Comparison of ENCODE assay signal across 16 cellular contexts in genomic region chr14:25120261-25120660, GRCh38.
"Had no signal": no experiment of that assay in that cellular context is flagged by ENCODE, and none has a peak within 500 bp of the region (broad histone marks: within the 10 kb centered on the region; RNA-seq: fewer than 3 reads in every experiment).

No MANE protein-coding gene starts in this region.

- H3K27ac ChIP-seq: coronary artery, esophagus squamous epithelium, foreskin keratinocyte had no signal

- H3K27me3 ChIP-seq: esophagus squamous epithelium, foreskin keratinocyte, right atrium auricular region had no signal

- H3K9me3 ChIP-seq: esophagus squamous epithelium, right atrium auricular region had no signal

- H3K4me1 ChIP-seq: foreskin keratinocyte had no signal

- H3K36me3 ChIP-seq: esophagus squamous epithelium, right atrium auricular region had no signal

- DNase-seq: activated CD4-positive, alpha-beta T cell treated with anti-CD3 and anti-CD28 coated beads for 1 hour; activated gamma-delta T cell treated with Interleukin-2 at 50 U/mL for 16 hours; activated T-cell treated with anti-CD3 and anti-CD28 coated beads, Interleukin-2, amount 50 U/mL, for 1 hour; aorta; endodermal cell; esophagus squamous epithelium; foreskin keratinocyte; kidney; natural killer cell; stimulated activated CD4-positive, alpha-beta T cell treated with anti-CD3 and anti-CD28 coated beads, Interleukin-4, amount 100 ng/mL, for 24 hours; stimulated activated naive CD8-positive, alpha-beta T cell treated with anti-CD3 and anti-CD28 coated beads, Interleukin-15, Interleukin-2, amounts not matched to agents 100 U/mL and 50 U/mL, for 24 hours; T-cell had no signal

- H3K4me3 ChIP-seq: coronary artery, esophagus squamous epithelium, lung, right atrium auricular region had no signal

- ATAC-seq: foreskin keratinocyte; left lobe of liver; natural killer cell; stimulated activated naive CD8-positive, alpha-beta T cell treated with anti-CD3 and anti-CD28 coated beads, Interleukin-15, Interleukin-2, amounts not matched to agents 100 U/mL and 50 U/mL, for 24 hours; T-cell had no signal
